ENCODE assay signal across 9 cellular contexts in genomic region chr15:80242132-80242769, GRCh38. TPM values are rescaled to one million over a fixed set of nuclear protein-coding genes. Genes with fewer than 3 reads are reported as not detected.
DNase-seq lines count a peak whose midpoint lies in the region; ATAC-seq and TF ChIP-seq lines count a peak whose summit lies in the region.
"Had no signal": no experiment of that assay in that cellular context is flagged by ENCODE, and none has a peak within 500 bp of the region (broad histone marks: within the 10 kb centered on the region; RNA-seq: fewer than 3 reads in every experiment).

No MANE protein-coding gene starts in this region.

- no peaks in the 10 kb centered on the region for H3K36me3 ChIP-seq in DOHH2 (ENCODE audit: control insufficient read depth, low read length)

- no peak overlapping the region for H3K27ac Mint-ChIP-seq in T-helper 17 cell

- no peaks in the 10 kb centered on the region for H4K20me1 ChIP-seq in DOHH2 (ENCODE audit: control insufficient read depth, insufficient read depth, low read depth, low read length)

- peaks cover 76% of the 10 kb centered on the region for H3K27me3 Mint-ChIP-seq in T-helper 17 cell

- no peaks in the 10 kb centered on the region for H3F3A ChIP-seq in DOHH2 (ENCODE audit: control insufficient read depth, insufficient read depth)

- H3K9me2 ChIP-seq in DOHH2 (replicated peaks; ENCODE audit: control insufficient read depth, low read length) = no peaks in the 10 kb centered on the region

- H3K4me3 Mint-ChIP-seq in T-helper 17 cell = no peak overlapping the region

- no peaks in the 10 kb centered on the region for H3K36me3 Mint-ChIP-seq in T-helper 17 cell (ENCODE audit: low read depth)

- intact Hi-C loops in right cardiac atrium (cut with DNase I) = loop anchor here in 1 of 4 donors (5.0 kb wide), 1 partner anchor 70 kb away; no protein-coding TSS in a partner anchor

- H3K27me3 ChIP-seq in DOHH2 (ENCODE audit: control insufficient read depth, low read length) = peaks cover 17% of the 10 kb centered on the region
- H3K27me3 ChIP-seq in right cardiac atrium (ENCODE audit: control insufficient read depth, insufficient read depth) = no peaks in the 10 kb centered on the region

- 37% methylated on average over 11 of the region's 11 CpGs for WGBS in right cardiac atrium

- H3K27ac ChIP-seq in DOHH2 (ENCODE audit: low read depth, low read length) (no peak overlapping the region), right cardiac atrium (ENCODE audit: low read length) (no peak overlapping the region)

- H3K9me3 ChIP-seq in DOHH2 (ENCODE audit: control insufficient read depth, insufficient read depth, low read length) (no peaks in the 10 kb centered on the region), right cardiac atrium (ENCODE audit: control insufficient read depth, low read length) (no peaks in the 10 kb centered on the region), T-helper 17 cell (ENCODE audit: control insufficient read depth, low read length, poor library complexity, severe bottlenecking) (no peaks in the 10 kb centered on the region)

- peak; percentile 84 for TF ChIP-seq CTCF in DOHH2 (IDR thresholded peaks at IDR 0.05; ENCODE audit: low read depth, low read length, poor library complexity, severe bottlenecking)

- peaks cover 4% of the 10 kb centered on the region; the same call in 1 of the 2 replicates for H3K4me1 ChIP-seq in DOHH2 (ENCODE audit: control insufficient read depth, low read length)
- H3K4me1 ChIP-seq in right cardiac atrium (ENCODE audit: control insufficient read depth, insufficient read depth, low read length) = no peaks in the 10 kb centered on the region

- H3K4me3 ChIP-seq in DOHH2 (ENCODE audit: low read length) = no peak overlapping the region
- no peak overlapping the region for H3K4me3 ChIP-seq in right cardiac atrium (ENCODE audit: low read length)

- ATAC-seq in right cardiac atrium (peak; percentile 28 to 34), GM21737 (IDR thresholded peaks at IDR 0.05; ENCODE audit: unreplicated experiment) (no peak), T-helper 17 cell (no peak)

- H3K4me1 Mint-ChIP-seq in T-helper 17 cell = peaks cover 7% of the 10 kb centered on the region

- DNase-seq in HT1080 (ENCODE audit: low read depth) = peak; percentile 17
- DNase-seq in UCSD-AML1 (lab: John Stamatoyannopoulos, UW; ENCODE audit: unreplicated experiment) = peak; percentile 50
- DNase-seq in right cardiac atrium = peak in 1 of 3 donors; percentile 16
- DNase-seq in NCI-H510A (lab: John Stamatoyannopoulos, UW) = no peak
- DNase-seq in T-helper 17 cell = no peak
- no peak for DNase-seq in mesenteric fat pad (ENCODE audit: low spot score)

- H3K79me2 ChIP-seq in DOHH2 (ENCODE audit: control insufficient read depth, low read length) = no peaks in the 10 kb centered on the region

- peak overlapping the region; percentile 27; the same call in 1 of the 2 replicates for H3K4me2 ChIP-seq in DOHH2 (ENCODE audit: low read length)

RNA-seq across cellular contexts. Expression of gene CTXND1, which starts 9.8 kb away (rescaled TPM):
- 0.07 TPM in 1 of 2 replicates, not detected in the other for total RNA-seq in HT1080 (2014; rRNA removed; shearing (Covaris generic))
- polyA plus RNA-seq in HT1080 (2015; cell fraction: cytosol; rRNA removed) = not detected in 2 replicates
- polyA plus RNA-seq in HT1080 (2015; cell fraction: nucleus; rRNA removed) = not detected in 2 replicates
- total RNA-seq in right cardiac atrium = 1 to 10 TPM in 1 of 4 donors, under 1 TPM in 3; 0.29 to 3.9 (median 0.59) TPM
- 0.43 TPM for polyA plus RNA-seq in right cardiac atrium
- not detected for total RNA-seq in T-helper 17 cell
- not detected for total RNA-seq in mesenteric fat pad
- total RNA-seq: mononuclear cell had no signal

Comparison
In these comparisons a context has a peak if more than half of its experiments do, and no peak if none do; other contexts are left out.
1. DNase-seq: peak in HT1080 (single experiment) and UCSD-AML1 (single experiment); none in NCI-H510A (single experiment), T-helper 17 cell (0 of 3) and mesenteric fat pad (single experiment).
2. ATAC-seq: peak in right cardiac atrium (2 of 2); none in GM21737 (single experiment) and T-helper 17 cell (single experiment).